ENCODE assay signal across 8 cellular contexts in genomic region chr12:132218915-132219314, GRCh38.
DNase-seq lines count a peak whose midpoint lies in the region; ATAC-seq, FAIRE-seq and TF ChIP-seq lines count a peak whose summit lies in the region.

No MANE protein-coding gene starts in this region.

- H3K27me3 ChIP-seq in breast epithelium (peaks cover 0 to 68% of the 10 kb centered on the region in 2 donors), sigmoid colon (peaks cover 5 to 43% (median 12%) of the 10 kb centered on the region in 3 donors)

- H3K9me3 Mint-ChIP-seq in neural crest cell: peaks cover 9% of the 10 kb centered on the region

- no peaks in the 10 kb centered on the region for H3K36me3 ChIP-seq in breast epithelium
- no peaks in the 10 kb centered on the region for H3K36me3 ChIP-seq in sigmoid colon

- no peak for TF ChIP-seq EP300 in sigmoid colon (IDR thresholded peaks at IDR 0.05)

- ATAC-seq in sciatic nerve: no peak

- no peak overlapping the region for H3K27ac ChIP-seq in breast epithelium
- H3K27ac ChIP-seq in sigmoid colon: no peak overlapping the region

- no peaks in the 10 kb centered on the region for H3K36me3 Mint-ChIP-seq in neural crest cell (ENCODE audit: low read depth)

- TF ChIP-seq CTCF in breast epithelium (IDR thresholded peaks at IDR 0.05): peak in 2 of 3 donors; percentile 30 to 35
- peak; percentile 57 for TF ChIP-seq CTCF in neural crest cell (conservative IDR thresholded peaks at IDR 0.05)
- no peak for TF ChIP-seq CTCF in sigmoid colon (IDR thresholded peaks at IDR 0.05)

- DNase-seq in AML-193 (lab: John Stamatoyannopoulos, UW): peak; percentile 32 to 35
- DNase-seq in GM19239 (ENCODE audit: insufficient read length, low spot score): peak; percentile 47
- DNase-seq in SHP77 (lab: John Stamatoyannopoulos, UW): peak; percentile 71 to 74
- DNase-seq in breast epithelium (ENCODE audit: low spot score in 2 of 2): no peak
- DNase-seq in neural crest cell (ENCODE audit: low read depth, low spot score): peak; percentile 29
- DNase-seq in NCI-H446 (lab: John Stamatoyannopoulos, UW): no peak
- DNase-seq in sigmoid colon: no peak
- no peak for DNase-seq in sciatic nerve (ENCODE audit: low spot score)

- peaks cover 5% of the 10 kb centered on the region for H3K4me1 Mint-ChIP-seq in neural crest cell

- H3K27ac Mint-ChIP-seq in neural crest cell (ENCODE audit: unreplicated experiment): no peak overlapping the region

- no peak for TF ChIP-seq POLR2A in breast epithelium (IDR thresholded peaks at IDR 0.05)
- no peak for TF ChIP-seq POLR2A in sigmoid colon (IDR thresholded peaks at IDR 0.05)

- intact Hi-C loops in breast epithelium (cut with DNase I; ENCODE audit: low total_unique reads): no loop called here
- intact Hi-C loops in sigmoid colon (cut with DNase I): no loop called here
- intact Hi-C loops in sciatic nerve (cut with DNase I): no loop called here

- no peaks in the 10 kb centered on the region for H3K4me1 ChIP-seq in breast epithelium
- H3K4me1 ChIP-seq in sigmoid colon: no peaks in the 10 kb centered on the region

- H3K9me3 ChIP-seq in breast epithelium (no peaks in the 10 kb centered on the region), sigmoid colon (no peaks in the 10 kb centered on the region)

- no peak overlapping the region for H3K4me3 ChIP-seq in breast epithelium
- no peak overlapping the region for H3K4me3 ChIP-seq in sigmoid colon

- no peak overlapping the region for H3K4me3 Mint-ChIP-seq in neural crest cell

- whole genome bisulfite sequencing in sigmoid colon, 2 donors: 47 to 48% methylated on average over 13 of the region's 13 CpGs

- FAIRE-seq in GM19239 (lab: Jason Lieb, UNC): no peak

- peaks cover 66% of the 10 kb centered on the region for H3K27me3 Mint-ChIP-seq in neural crest cell (ENCODE audit: low read depth)

Comparison
In these comparisons a context has a peak if more than half of its experiments do, and no peak if none do; other contexts are left out.
1. DNase-seq: peak in AML-193 (2 of 2), GM19239 (single experiment), SHP77 (2 of 2) and neural crest cell (single experiment); none in breast epithelium (0 of 2), NCI-H446 (0 of 2), sigmoid colon (single experiment) and sciatic nerve (single experiment).
2. CTCF ChIP-seq: peak in breast epithelium (2 of 3) and neural crest cell (single experiment); none in sigmoid colon (0 of 4).